Comparison of ENCODE assay signal across 12 cellular contexts in genomic region chr14:74906923-74907620, GRCh38. TPM values are rescaled to one million over a fixed set of nuclear protein-coding genes. Genes with fewer than 3 reads are reported as not detected.
DNase-seq lines count a peak whose midpoint lies in the region; ATAC-seq, FAIRE-seq and TF ChIP-seq lines count a peak whose summit lies in the region.
"Had no signal": no experiment of that assay in that cellular context is flagged by ENCODE, and none has a peak within 500 bp of the region (broad histone marks: within the 10 kb centered on the region; RNA-seq: fewer than 3 reads in every experiment).

No MANE protein-coding gene starts in this region.

- H3K36me3 Mint-ChIP-seq in CD4-positive, alpha-beta T cell (ENCODE audit: low read depth), result peaks cover 32% of the 10 kb centered on the region
- H3K36me3 Mint-ChIP-seq in astrocyte (ENCODE audit: low read depth, unreplicated experiment) (peaks cover 15% of the 10 kb centered on the region), memory B cell (peaks cover 5% of the 10 kb centered on the region)

- no peak overlapping the region for H3K9ac ChIP-seq in astrocyte (ENCODE audit: low read length)

- H3K36me3 ChIP-seq in HEK293 (ENCODE audit: control insufficient read depth in 2 of 2, insufficient read depth in 1 of 2, low read length in 2 of 2), result peaks cover 8 to 44% of the 10 kb centered on the region in 2 experiments; a peak in 2 of 3 replicates
- peaks cover 19% of the 10 kb centered on the region for H3K36me3 ChIP-seq in astrocyte (ENCODE audit: insufficient read depth, low read length)

- no peaks in the 10 kb centered on the region for H3K27me3 ChIP-seq in CD4-positive, alpha-beta T cell (ENCODE audit: control insufficient read depth, insufficient read depth, low read length)
- no peaks in the 10 kb centered on the region for H3K27me3 ChIP-seq in astrocyte (ENCODE audit: insufficient read depth, low read length)

- no peak overlapping the region for H3K4me3 ChIP-seq in HEK293 (ENCODE audit: low read depth, low read length)
- H3K4me3 ChIP-seq in astrocyte (ENCODE audit: insufficient read depth, low read depth, low read length), result no peak overlapping the region

- no peaks in the 10 kb centered on the region for H3K9me3 ChIP-seq in CD4-positive, alpha-beta T cell (ENCODE audit: control insufficient read depth, low read length)
- H3K9me3 ChIP-seq in HEK293 (ENCODE audit: control insufficient read depth, insufficient read depth, low read depth, low read length) (no peaks in the 10 kb centered on the region), astrocyte (ENCODE audit: insufficient read depth, low read depth, low read length) (no peaks in the 10 kb centered on the region)

- no peak overlapping the region for H3K27ac Mint-ChIP-seq in CD4-positive, alpha-beta T cell
- no peak overlapping the region for H3K27ac Mint-ChIP-seq in astrocyte (ENCODE audit: unreplicated experiment)
- H3K27ac Mint-ChIP-seq in memory B cell, result no peak overlapping the region

- H3K27ac ChIP-seq in CD4-positive, alpha-beta T cell (ENCODE audit: low read depth, low read length), result no peak overlapping the region
- H3K27ac ChIP-seq in HEK293 (ENCODE audit: extremely low read depth, low read depth, low read length) (no peak overlapping the region), astrocyte (ENCODE audit: low read depth, low read length) (no peak overlapping the region)

- H3K9me3 Mint-ChIP-seq in CD4-positive, alpha-beta T cell, result no peaks in the 10 kb centered on the region
- no peaks in the 10 kb centered on the region for H3K9me3 Mint-ChIP-seq in astrocyte (ENCODE audit: unreplicated experiment)
- no peaks in the 10 kb centered on the region for H3K9me3 Mint-ChIP-seq in memory B cell

- POLR2A ChIA-PET in CD4-positive, alpha-beta T cell (lab: Charles Lee), result interaction anchor here (0.9 to 2.8 kb wide), 4 partner anchors 45 to 68 kb away, joined by 4 to 43 read pairs (median 5); no protein-coding TSS in a partner anchor
- POLR2A ChIA-PET in HEK293 (lab: Yijun Ruan, JAX), result interaction anchor here (1.1 to 2.2 kb wide), 3 partner anchors 26 to 47 kb away, joined by 3 to 9 read pairs (median 3); no protein-coding TSS in a partner anchor

- H3K4me1 Mint-ChIP-seq in CD4-positive, alpha-beta T cell (ENCODE audit: low read depth), result peaks cover 5% of the 10 kb centered on the region
- H3K4me1 Mint-ChIP-seq in astrocyte (ENCODE audit: low read depth, unreplicated experiment) (peaks cover 5% of the 10 kb centered on the region), memory B cell (peaks cover 29% of the 10 kb centered on the region)

- H3K4me1 ChIP-seq in HEK293 (ENCODE audit: control insufficient read depth, insufficient read depth, low read length) (no peaks in the 10 kb centered on the region), astrocyte (ENCODE audit: insufficient read depth, low read length) (no peaks in the 10 kb centered on the region)

- H4K20me1 ChIP-seq in astrocyte (ENCODE audit: insufficient read depth, low read length), result peaks cover 10% of the 10 kb centered on the region

- ATAC-seq in CD4-positive, alpha-beta T cell (ENCODE audit: poor library complexity), result no peak
- ATAC-seq in memory B cell (ENCODE audit: low read depth), result peak; percentile 71

- no peak overlapping the region for H3K4me2 ChIP-seq in astrocyte (ENCODE audit: low read length)

- peak; percentile 30 for TF ChIP-seq CTCF in CD4-positive, alpha-beta T cell (IDR thresholded peaks at IDR 0.05)
- TF ChIP-seq CTCF in HEK293 (tag by site-specific recombination; IDR thresholded peaks at IDR 0.05) (0 out of 2 replicates have a peak, but pooled peaks have one; percentile 13), astrocyte (IDR thresholded peaks at IDR 0.05; ENCODE audit: insufficient read depth, low read depth, low read length) (peak; percentile 21)

- no peak overlapping the region for H2AFZ ChIP-seq in astrocyte (ENCODE audit: low read depth, low read length)

- H3K79me2 ChIP-seq in astrocyte (ENCODE audit: insufficient read depth, low read length), result no peaks in the 10 kb centered on the region

- no peak for DNase-seq in CD4-positive, alpha-beta T cell
- DNase-seq in astrocyte (ENCODE audit: low read depth) (no peak), memory B cell (ENCODE audit: low spot score in 2 of 2) (no peak), SIG-M5 treated with dmso at 0.1 percent for 504 hours (lab: John Stamatoyannopoulos, UW; ENCODE audit: unreplicated experiment) (no peak), nucleus accumbens (lab: John Stamatoyannopoulos, UW) (no peak), mesenteric fat pad (ENCODE audit: low spot score) (no peak)
- DNase-seq in stimulated activated CD8-positive, alpha-beta memory T cell treated with anti-CD3 and anti-CD28 coated beads, Interleukin-4, amount 100 ng/mL, for 48 hours, result no peak
- DNase-seq: GF-D8, NCI-H1417 had no signal

- H3K4me3 Mint-ChIP-seq in CD4-positive, alpha-beta T cell, result no peak overlapping the region
- H3K4me3 Mint-ChIP-seq in astrocyte (ENCODE audit: unreplicated experiment) (no peak overlapping the region), memory B cell (no peak overlapping the region)

- intact Hi-C loops in CD4-positive, alpha-beta T cell (cut with DNase I, micrococcal nuclease), result loop anchor here in 1 of 2 experiments (2.0 kb wide), 1 partner anchor 182 kb away; no protein-coding TSS in a partner anchor

- CTCF ChIA-PET in CD4-positive, alpha-beta T cell (lab: Charles Lee), result interaction anchor here (0.6 to 6.5 kb wide), 4 partner anchors 10 to 364 kb away, joined by 3 to 160 read pairs (median 8); no protein-coding TSS in a partner anchor
- CTCF ChIA-PET in HEK293 (lab: Yijun Ruan, JAX), result interaction anchor here (0.6 to 6.3 kb wide), 12 partner anchors 11 to 298 kb away, joined by 3 to 195 read pairs (median 10); partner anchors contain the start of gene DLST

- FAIRE-seq in astrocyte (lab: Jason Lieb, UNC), result no peak
- FAIRE-seq: colon had no signal

- H3K27me3 Mint-ChIP-seq in CD4-positive, alpha-beta T cell, result no peaks in the 10 kb centered on the region
- H3K27me3 Mint-ChIP-seq in astrocyte (ENCODE audit: low read depth, unreplicated experiment), result no peaks in the 10 kb centered on the region
- H3K27me3 Mint-ChIP-seq in memory B cell, result no peaks in the 10 kb centered on the region

TF ChIP-seq in HEK293, 187 proteins besides CTCF, POLR2A, EP300 and RAD21:
- TF ChIP-seq ZNF513 (tag by site-specific recombination; IDR thresholded peaks at IDR 0.05), result no peak

RNA-seq across cellular contexts. Expression of gene RPS6KL1, which starts 16.0 kb away (rescaled TPM):
- 10 to 100 TPM; 12.5 to 12.7 TPM for total RNA-seq in CD4-positive, alpha-beta T cell
- 0.70 and 1.7 TPM in 2 replicates for total RNA-seq in astrocyte
- 23.6 TPM for total RNA-seq in mesenteric fat pad

RNA-seq across cellular contexts. Expression of gene DLST, which starts 25.4 kb away (rescaled TPM):
- 100 to 1,000 TPM; 162 to 170 TPM for total RNA-seq in CD4-positive, alpha-beta T cell
- total RNA-seq in astrocyte (83.0 and 90.6 TPM in 2 replicates), mesenteric fat pad (143 TPM)

RNA-seq across cellular contexts. Expression of gene PROX2, which starts 31.1 kb away (rescaled TPM):
- under 1 TPM in 1 of 2 experiments, not detected in 1; 0.25 TPM for total RNA-seq in CD4-positive, alpha-beta T cell
- not detected in 2 replicates for total RNA-seq in astrocyte
- not detected for total RNA-seq in mesenteric fat pad
- total RNA-seq: posterior vena cava had no signal

RNA-seq across cellular contexts. Expression of gene PGF, which starts 48.3 kb away (rescaled TPM):
- under 1 TPM in 1 of 2 experiments, not detected in 1; 0.11 TPM for total RNA-seq in CD4-positive, alpha-beta T cell
- total RNA-seq in astrocyte, result 2.5 and 3.5 TPM in 2 replicates
- total RNA-seq in mesenteric fat pad, result 2.9 TPM
